In the genomic region with DNA sequence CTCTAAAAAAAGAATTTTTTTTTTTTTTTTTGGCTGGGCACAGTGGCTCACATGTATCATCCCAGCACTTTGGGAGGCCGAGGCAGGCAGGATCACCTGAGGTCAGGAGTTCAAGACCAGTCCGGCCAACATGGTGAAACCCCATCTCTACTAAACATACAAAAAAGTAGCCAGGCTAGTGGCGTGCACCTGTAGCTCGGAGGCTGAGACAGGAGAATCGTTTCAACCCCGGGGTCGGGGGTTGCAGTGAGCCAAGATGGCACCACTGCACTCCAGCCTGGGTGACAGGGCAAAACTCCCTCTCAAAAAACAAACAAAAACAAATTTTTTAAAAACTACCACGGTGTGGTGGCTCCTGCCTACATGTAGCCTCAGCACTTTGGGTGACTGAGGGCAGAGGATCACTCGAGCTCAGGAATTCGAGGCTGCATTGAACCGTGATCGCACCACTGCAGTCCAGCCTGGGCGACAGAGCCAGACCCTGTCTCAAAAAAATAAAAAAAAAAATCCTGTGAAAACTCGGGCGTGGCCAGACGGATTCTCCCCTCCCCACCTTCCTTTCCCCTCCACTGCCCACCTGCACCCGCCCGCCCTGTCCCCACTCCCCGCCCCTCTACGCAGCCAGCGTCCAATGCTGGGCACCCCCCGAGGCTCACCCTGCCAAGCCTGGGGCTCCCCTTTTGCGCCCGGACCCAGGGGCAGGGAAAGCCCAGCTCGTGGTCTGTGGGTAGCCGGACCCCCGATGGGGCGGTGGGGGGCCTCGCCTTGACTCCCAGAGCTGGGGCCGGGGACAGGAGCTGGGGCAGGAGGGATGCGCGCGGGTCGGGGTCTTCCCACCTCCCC, we compare ENCODE assay signal across 8 cellular contexts. TPM values are rescaled to one million over a fixed set of nuclear protein-coding genes. Genes with fewer than 3 reads are reported as not detected.
DNase-seq lines count a peak whose midpoint lies in the region; ATAC-seq and TF ChIP-seq lines count a peak whose summit lies in the region.

No MANE protein-coding gene starts in this region.

- H3K4me1 ChIP-seq in left lung (peaks cover 13 to 68% of the 10 kb centered on the region in 2 donors), thoracic aorta (ENCODE audit: control insufficient read depth in 1 of 2, low read depth in 2 of 2) (peaks cover 0 to 18% of the 10 kb centered on the region in 2 donors)

- H3K27me3 ChIP-seq in brain microvascular endothelial cell (replicated peaks) = no peaks in the 10 kb centered on the region
- no peaks in the 10 kb centered on the region for H3K27me3 ChIP-seq in left lung
- H3K27me3 ChIP-seq in thoracic aorta (replicated peaks; ENCODE audit: insufficient read depth) = no peaks in the 10 kb centered on the region

- H3K4me3 ChIP-seq in brain microvascular endothelial cell (ENCODE audit: low read depth, low read length) = peak overlapping the region; percentile 64
- H3K4me3 ChIP-seq in left lung = peak overlapping the region; percentile 83 to 92
- peak overlapping the region; percentile 92 for H3K4me3 ChIP-seq in thoracic aorta

- H3K36me3 ChIP-seq in KOPT-K1 (ENCODE audit: insufficient read depth, low read length) (peaks cover 19% of the 10 kb centered on the region; the same call in 1 of the 2 replicates), brain microvascular endothelial cell (replicated peaks) (no peaks in the 10 kb centered on the region), left lung (peaks cover 0 to 18% of the 10 kb centered on the region in 2 donors), thoracic aorta (no peaks in the 10 kb centered on the region)

- no peak for TF ChIP-seq CTCF in brain microvascular endothelial cell (IDR thresholded peaks at IDR 0.05; ENCODE audit: low read depth, low read length, missing control alignments)
- no peak for TF ChIP-seq CTCF in left lung (IDR thresholded peaks at IDR 0.05)
- no peak for TF ChIP-seq CTCF in thoracic aorta (IDR thresholded peaks at IDR 0.05)

- peak overlapping the region; percentile 92 for H3K27ac ChIP-seq in KOPT-K1 (ENCODE audit: low read depth, low read length, poor library complexity, severe bottlenecking)
- H3K27ac ChIP-seq in brain microvascular endothelial cell = peak overlapping the region; percentile 48
- H3K27ac ChIP-seq in left lung = peak overlapping the region; percentile 85 to 97
- H3K27ac ChIP-seq in thoracic aorta = peak overlapping the region in 1 of 2 donors; percentile 55

- no peaks in the 10 kb centered on the region for H3K9me3 ChIP-seq in KOPT-K1 (ENCODE audit: insufficient read depth, low read length, poor library complexity, severe bottlenecking)
- no peaks in the 10 kb centered on the region for H3K9me3 ChIP-seq in left lung
- no peaks in the 10 kb centered on the region for H3K9me3 ChIP-seq in thoracic aorta

- intact Hi-C loops in left lung (cut with DNase I) = no loop called here

- DNase-seq in DMS79 treated with DMSO at 0.1 percent for 48 hours (lab: John Stamatoyannopoulos, UW) = peak; percentile 21
- no peak for DNase-seq in brain microvascular endothelial cell
- DNase-seq in left lung = no peak
- no peak for DNase-seq in thoracic aorta (ENCODE audit: low spot score)
- no peak for DNase-seq in CD1c-positive myeloid dendritic cell (ENCODE audit: extremely low spot score)
- no peak for DNase-seq in AML-193 (lab: John Stamatoyannopoulos, UW)

- in situ Hi-C loops in brain microvascular endothelial cell (cut with HindIII; ENCODE audit: low pct_ligation_motif_present, low sequenced_read_pairs) = no loop called here

- ATAC-seq in GM21423 (IDR thresholded peaks at IDR 0.05; ENCODE audit: unreplicated experiment) (peak; percentile 27), left lung (peak; percentile 44), thoracic aorta (ENCODE audit: insufficient number of reproducible peaks, low FRiP score, low read depth) (peak; percentile 15)

RNA-seq across cellular contexts. Expression of gene ORAI2, which starts 0.7 kb away (rescaled TPM):
- total RNA-seq in left lung (10 to 100 TPM; 22.3 to 38.2 TPM), thoracic aorta (10 to 100 TPM; 33.4 to 37.6 TPM)

RNA-seq across cellular contexts. Expression of gene ALKBH4, which starts 32.0 kb away (rescaled TPM):
- total RNA-seq in left lung = 1 to 10 TPM; 8.6 to 9.5 TPM
- 10 to 100 TPM; 15.9 to 29.6 TPM for total RNA-seq in thoracic aorta

RNA-seq across cellular contexts. Expression of gene LRWD1, which starts 32.1 kb away (rescaled TPM):
- total RNA-seq in left lung = 10 to 100 TPM; 12.9 to 16.6 TPM
- 10 to 100 TPM in 1 of 2 donors, 1 to 10 TPM in 1; 7.9 to 10.9 TPM for total RNA-seq in thoracic aorta

RNA-seq across cellular contexts. Expression of gene PRKRIP1, which starts 36.5 kb away (rescaled TPM):
- total RNA-seq in left lung (10 to 100 TPM; 17.1 to 18.8 TPM), thoracic aorta (10 to 100 TPM; 47.0 to 80.4 TPM)

RNA-seq across cellular contexts. Expression of gene POLR2J, which starts 46.0 kb away (rescaled TPM):
- total RNA-seq in left lung (10 to 100 TPM; 30.5 to 39.0 TPM), thoracic aorta (10 to 100 TPM; 10.7 to 22.9 TPM)
